8 cellular contexts compared by ENCODE assay signal in the genomic region with DNA sequence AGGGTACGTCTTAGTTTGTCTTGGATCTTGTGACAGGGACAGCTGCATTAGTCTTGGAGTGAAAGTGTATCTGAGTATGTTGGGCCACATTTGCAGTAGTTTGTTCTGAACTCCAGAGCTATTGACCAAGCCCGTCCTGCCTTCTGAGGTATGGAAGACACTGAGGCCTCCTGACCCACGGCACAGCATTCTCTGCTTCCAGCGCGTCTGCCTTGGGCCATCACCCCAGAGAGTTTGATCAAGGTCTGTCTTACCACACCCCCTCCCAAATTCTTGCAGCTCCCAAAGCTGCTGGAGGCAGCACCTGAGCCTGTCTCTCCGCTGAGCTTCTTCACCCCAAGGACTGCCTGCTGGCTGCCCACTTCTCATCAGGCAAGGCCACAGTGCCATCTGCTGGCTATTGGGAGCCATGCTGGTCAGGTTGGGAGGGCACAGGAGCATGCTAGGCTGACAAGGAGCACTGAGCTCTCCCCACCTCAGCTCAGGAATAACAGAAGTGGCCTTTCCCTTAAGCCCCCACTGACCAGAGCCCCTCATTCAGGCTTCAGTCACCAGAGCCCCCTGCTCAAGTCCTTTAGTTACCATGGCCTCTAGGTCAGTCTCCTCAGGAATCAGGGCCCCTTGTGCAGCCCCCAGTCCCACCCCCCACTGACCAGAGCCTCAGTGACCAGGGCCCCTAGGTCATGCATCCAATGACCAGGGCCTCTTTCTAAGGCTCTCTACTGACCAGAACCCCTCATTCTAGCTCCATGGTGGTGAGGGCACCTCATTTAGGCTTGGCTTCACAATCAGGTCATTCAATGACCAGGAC. TPM values are rescaled to one million over a fixed set of nuclear protein-coding genes. Genes with fewer than 3 reads are reported as not detected.
A peak's percentile ranks its signal among the peaks of the same experiment; 100 is the strongest.
DNase-seq lines count a peak whose midpoint lies in the region; ATAC-seq and TF ChIP-seq lines count a peak whose summit lies in the region.

No MANE protein-coding gene starts in this region.

- no peaks in the 10 kb centered on the region for H3K36me3 ChIP-seq in DND-41 (ENCODE audit: insufficient read depth, low read length)
- H3K36me3 ChIP-seq in parathyroid adenoma (ENCODE audit: control insufficient read depth, insufficient read depth, low read length), result no peaks in the 10 kb centered on the region
- no peaks in the 10 kb centered on the region for H3K36me3 ChIP-seq in transverse colon

- in situ Hi-C loops in transverse colon (cut with MboI; ENCODE audit: low pct_ligation_motif_present in 1 of 4, low pct_unique_long_range_greater_than_20kb in 1 of 4, low sequenced_read_pairs in 3 of 4), result no loop called here

- TF ChIP-seq CTCF in DND-41 (IDR thresholded peaks at IDR 0.05; ENCODE audit: borderline replicate concordance, extremely low read depth, low read length, poor library complexity, severe bottlenecking) (peak; percentile 91), parathyroid adenoma (IDR thresholded peaks at IDR 0.05) (peak; percentile 73), transverse colon (IDR thresholded peaks at IDR 0.05) (peak; percentile 60 to 87 (median 80))

- H3K4me1 ChIP-seq in DND-41 (ENCODE audit: insufficient read depth, low read length) (no peaks in the 10 kb centered on the region), parathyroid adenoma (no peaks in the 10 kb centered on the region), transverse colon (no peaks in the 10 kb centered on the region)

- H3K4me3 ChIP-seq in DND-41 (ENCODE audit: low read depth in 1 of 2, low read length in 2 of 2), result no peak overlapping the region
- H3K4me3 ChIP-seq in parathyroid adenoma (ENCODE audit: low read depth, low read length), result no peak overlapping the region
- no peak overlapping the region for H3K4me3 ChIP-seq in transverse colon

- intact Hi-C loops in transverse colon (cut with DNase I; ENCODE audit: low total_unique reads), result no loop called here

- H3K79me2 ChIP-seq in DND-41 (ENCODE audit: insufficient read depth, low read length), result no peaks in the 10 kb centered on the region
- H3K79me2 ChIP-seq in parathyroid adenoma, result no peaks in the 10 kb centered on the region

- H3K9ac ChIP-seq in DND-41 (ENCODE audit: low read depth, low read length) (no peak overlapping the region), parathyroid adenoma (no peak overlapping the region)

- H2AFZ ChIP-seq in DND-41 (ENCODE audit: low read depth, low read length) (no peak overlapping the region), parathyroid adenoma (no peak overlapping the region)

- DNase-seq in DND-41 (peak; percentile 75), KG1 (lab: John Stamatoyannopoulos, UW) (peak; percentile 26), RPMI8226 (peak; percentile 61), globus pallidus (ENCODE audit: low spot score) (peak; percentile 64), transverse colon (peak; percentile 76)
- peak; percentile 30 for DNase-seq in activated gamma-delta T cell treated with anti-CD3 and anti-CD28 coated beads, Interleukin-2, amount 50 U/mL, for 16 hours (ENCODE audit: low read depth)

- H3K9me3 ChIP-seq in DND-41 (ENCODE audit: insufficient read depth, low read length, severe bottlenecking) (no peaks in the 10 kb centered on the region), parathyroid adenoma (ENCODE audit: control insufficient read depth, low read length) (no peaks in the 10 kb centered on the region), transverse colon (no peaks in the 10 kb centered on the region)

- TF ChIP-seq POLR2A in transverse colon (IDR thresholded peaks at IDR 0.05), result no peak

- TF ChIP-seq EP300 in transverse colon (IDR thresholded peaks at IDR 0.05; ENCODE audit: low read depth), result no peak

- H3K27ac ChIP-seq in DND-41 (ENCODE audit: low read length) (no peak overlapping the region), parathyroid adenoma (no peak overlapping the region), transverse colon (peak overlapping the region in 1 of 4 donors; percentile 8)

- ATAC-seq in DND-41 (ENCODE audit: insufficient read depth, low read depth) (peak; percentile 100), GM21529 (IDR thresholded peaks at IDR 0.05; ENCODE audit: unreplicated experiment) (peak; percentile 95)

- H3K4me2 ChIP-seq in DND-41 (ENCODE audit: insufficient read depth, low read length), result no peak overlapping the region
- no peak overlapping the region for H3K4me2 ChIP-seq in parathyroid adenoma (ENCODE audit: low read length)

- H4K20me1 ChIP-seq in DND-41 (ENCODE audit: insufficient read depth, low read length), result 0 out of 2 replicates have a peak, but pooled peaks cover 2% of the 10 kb centered on the region

- H3K27me3 ChIP-seq in DND-41 (ENCODE audit: insufficient read depth, low read length, poor library complexity), result peaks cover 6% of the 10 kb centered on the region
- no peaks in the 10 kb centered on the region for H3K27me3 ChIP-seq in parathyroid adenoma (ENCODE audit: control insufficient read depth, insufficient read depth, low read length)
- H3K27me3 ChIP-seq in transverse colon, result no peaks in the 10 kb centered on the region

- WGBS in transverse colon (ENCODE audit: low coverage in 1 of 2), 2 donors, result 80% methylated on average over 6 of the region's 6 CpGs; no CpG with 5 or more reads in 1 of the 2 donors

RNA-seq across cellular contexts. Expression of gene SMPD1, which starts 27.2 kb away (rescaled TPM):
- total RNA-seq in transverse colon, result 10 to 100 TPM; 27.7 to 67.0 (median 43.2) TPM

RNA-seq across cellular contexts. Expression of gene CAVIN3, which starts 42.8 kb away (rescaled TPM):
- total RNA-seq in transverse colon, result 100 to 1,000 TPM in 1 of 4 donors, 10 to 100 TPM in 2, 1 to 10 TPM in 1; 8.2 to 124 (median 31.0) TPM

RNA-seq across cellular contexts. Expression of gene APBB1, which starts 55.8 kb away (rescaled TPM):
- 10 to 100 TPM in 3 of 4 donors, 1 to 10 TPM in 1; 9.0 to 18.3 (median 12.0) TPM for total RNA-seq in transverse colon

Comparison
In these comparisons a context has a peak if more than half of its experiments do, and no peak if none do; other contexts are left out.
1. DNase-seq: peak in every context shown above with its lines; median percentile 76 in transverse colon; 75 in DND-41; 64 in globus pallidus; 61 in RPMI8226; 30 in activated gamma-delta T cell treated with anti-CD3 and anti-CD28 coated beads, Interleukin-2, amount 50 U/mL, for 16 hours; 26 in KG1.